13 cellular contexts compared by ENCODE assay signal in genomic region chr2:138708682-138709241, GRCh38.
DNase-seq lines count a peak whose midpoint lies in the region; ATAC-seq and TF ChIP-seq lines count a peak whose summit lies in the region.
"Had no signal": no experiment of that assay in that cellular context is flagged by ENCODE, and none has a peak within 500 bp of the region (broad histone marks: within the 10 kb centered on the region; RNA-seq: fewer than 3 reads in every experiment).

No MANE protein-coding gene starts in this region.

- ATAC-seq in left colon (no peak), HG03139 (IDR thresholded peaks at IDR 0.05; ENCODE audit: unreplicated experiment) (no peak), GM19467 (IDR thresholded peaks at IDR 0.05; ENCODE audit: unreplicated experiment) (no peak)
- ATAC-seq: CD8-positive, alpha-beta T cell; stimulated activated memory B cell treated with anti-CD40 and anti-IgM and Interleukin-4, amounts not matched to agents 10 μg/mL and 1 μg/mL and 100 μg/mL, for 72 hours had no signal

- no peaks in the 10 kb centered on the region for H3K36me3 Mint-ChIP-seq in mesothelial cell of epicardium
- H3K36me3 Mint-ChIP-seq: CD8-positive, alpha-beta T cell; stimulated activated memory B cell treated with anti-CD40 and anti-IgM and Interleukin-4, amounts not matched to agents 10 μg/mL and 1 μg/mL and 100 μg/mL, for 72 hours had no signal

- no peaks in the 10 kb centered on the region for H3K27me3 ChIP-seq in dorsolateral prefrontal cortex

- H3K27ac ChIP-seq in dorsolateral prefrontal cortex = peak overlapping the region in 33 of 59 donors; percentile 8 to 75 (median 44)

- peaks cover 18% of the 10 kb centered on the region for H3K4me1 Mint-ChIP-seq in mesothelial cell of epicardium

- no peaks in the 10 kb centered on the region for H3K9me3 Mint-ChIP-seq in mesothelial cell of epicardium
- H3K9me3 Mint-ChIP-seq: CD8-positive, alpha-beta T cell; stimulated activated memory B cell treated with anti-CD40 and anti-IgM and Interleukin-4, amounts not matched to agents 10 μg/mL and 1 μg/mL and 100 μg/mL, for 72 hours had no signal

- intact Hi-C loops in dorsolateral prefrontal cortex (cut with DNase I) = no loop called here
- intact Hi-C loops in left colon (cut with DNase I, micrococcal nuclease) = no loop called here

- no peak overlapping the region for H3K4me3 Mint-ChIP-seq in mesothelial cell of epicardium
- H3K4me3 Mint-ChIP-seq: CD8-positive, alpha-beta T cell; stimulated activated memory B cell treated with anti-CD40 and anti-IgM and Interleukin-4, amounts not matched to agents 10 μg/mL and 1 μg/mL and 100 μg/mL, for 72 hours had no signal

- H3K27ac Mint-ChIP-seq in mesothelial cell of epicardium = peak overlapping the region; percentile 27
- H3K27ac Mint-ChIP-seq: CD8-positive, alpha-beta T cell; stimulated activated memory B cell treated with anti-CD40 and anti-IgM and Interleukin-4, amounts not matched to agents 10 μg/mL and 1 μg/mL and 100 μg/mL, for 72 hours had no signal

- peak; percentile 91 for DNase-seq in COR-L47 (lab: John Stamatoyannopoulos, UW)
- DNase-seq in NCI-H1694 treated with DMSO at 0.1 percent for 48 hours (lab: John Stamatoyannopoulos, UW) = peak; percentile 65
- DNase-seq in dorsolateral prefrontal cortex = no peak
- no peak for DNase-seq in mesothelial cell of epicardium (ENCODE audit: low spot score in 2 of 2, unreplicated experiment in 2 of 2)
- DNase-seq in amniotic stem cell (lab: John Stamatoyannopoulos, UW) = no peak
- no peak for DNase-seq in left colon
- DNase-seq: activated T-cell treated with anti-CD3 and anti-CD28 coated beads for 4 hours; CD8-positive, alpha-beta T cell; cerebellar nuclear complex; NCI-H146 had no signal

- H3K27me3 Mint-ChIP-seq in mesothelial cell of epicardium (ENCODE audit: low read depth) = no peaks in the 10 kb centered on the region
- H3K27me3 Mint-ChIP-seq: stimulated activated memory B cell treated with anti-CD40 and anti-IgM and Interleukin-4, amounts not matched to agents 10 μg/mL and 1 μg/mL and 100 μg/mL, for 72 hours had no signal

- TF ChIP-seq CTCF in dorsolateral prefrontal cortex (IDR thresholded peaks at IDR 0.05 in 54 of 56, conservative IDR thresholded peaks at IDR 0.05 in 2 of 56; ENCODE audit: low read depth in 1 of 56, partially characterized antibody in 56 of 56) = no peak
- TF ChIP-seq CTCF in mesothelial cell of epicardium (IDR thresholded peaks at IDR 0.05; ENCODE audit: unreplicated experiment) = no peak

- H3K4me3 ChIP-seq in dorsolateral prefrontal cortex = peak overlapping the region in 18 of 59 donors; percentile 0 to 42 (median 16)

Comparison
In these comparisons a context has a peak if more than half of its experiments do, and no peak if none do; other contexts are left out.
1. DNase-seq: peak in COR-L47 (single experiment) and NCI-H1694 treated with DMSO at 0.1 percent for 48 hours (single experiment); none in dorsolateral prefrontal cortex (0 of 10), mesothelial cell of epicardium (0 of 2), amniotic stem cell (single experiment) and left colon (0 of 2).